In genomic region chr3:183818041-183818620, GRCh38 we compare ENCODE assay signal across 19 cellular contexts. TPM values are rescaled to one million over a fixed set of nuclear protein-coding genes. Genes with fewer than 3 reads are reported as not detected.
DNase-seq lines count a peak whose midpoint lies in the region; ATAC-seq, FAIRE-seq and TF ChIP-seq lines count a peak whose summit lies in the region.
"Had no signal": no experiment of that assay in that cellular context is flagged by ENCODE, and none has a peak within 500 bp of the region (broad histone marks: within the 10 kb centered on the region; RNA-seq: fewer than 3 reads in every experiment).

No MANE protein-coding gene starts in this region.

- H3K36me3 Mint-ChIP-seq in chondrocyte (ENCODE audit: low read depth): peaks cover 7% of the 10 kb centered on the region

- H2BK120ac ChIP-seq in neuronal stem cell (ENCODE audit: low read depth, low read length): no peak overlapping the region

- H3K18ac ChIP-seq in neuronal stem cell (ENCODE audit: low read length): peak overlapping the region; percentile 67

- H3K4me3 ChIP-seq in HepG2 (replicated peaks in 1 of 3; ENCODE audit: insufficient read depth in 1 of 3, low read depth in 2 of 3, low read length in 3 of 3) (no peak overlapping the region), right lobe of liver (no peak overlapping the region), neuronal stem cell (ENCODE audit: low read length in 2 of 2) (no peak overlapping the region)
- H3K4me3 ChIP-seq: BLaER1 treated with 17β-estradiol and CSF1 and Interleukin-3, amounts not matched to agents 10 nM and 100 nM; GM23338; K562; Peyer's patch; SJSA1 had no signal

- no peaks in the 10 kb centered on the region for H3K4me1 Mint-ChIP-seq in chondrocyte (ENCODE audit: low read depth)

- no peak overlapping the region for H4K91ac ChIP-seq in neuronal stem cell (ENCODE audit: low read depth, low read length, poor library complexity)

- H2AFZ ChIP-seq in HepG2 (ENCODE audit: low read length): no peak overlapping the region
- H2AFZ ChIP-seq in neuronal stem cell (ENCODE audit: low read length): no peak overlapping the region
- H2AFZ ChIP-seq: GM23338 had no signal

- H4K20me1 ChIP-seq in HepG2 (ENCODE audit: insufficient read depth, low read length): no peaks in the 10 kb centered on the region

- in situ Hi-C loops in HepG2 (cut with HindIII; ENCODE audit: extremely low pct_ligation_motif_present, low pct_unique_long_range_greater_than_20kb): no loop called here

- no peak overlapping the region for H4K8ac ChIP-seq in neuronal stem cell (ENCODE audit: low read depth, low read length)

- H2BK15ac ChIP-seq in neuronal stem cell (ENCODE audit: low read length): no peak overlapping the region

- no peak overlapping the region for H3K27ac Mint-ChIP-seq in chondrocyte (ENCODE audit: unreplicated experiment)
- H3K27ac Mint-ChIP-seq: CD8-positive, alpha-beta T cell; GM23338 had no signal

- H3K27me3 ChIP-seq in HepG2 (ENCODE audit: control insufficient read depth in 1 of 2, insufficient read depth in 2 of 2, low read length in 2 of 2) (no peaks in the 10 kb centered on the region), right lobe of liver (no peaks in the 10 kb centered on the region), neuronal stem cell (ENCODE audit: control insufficient read depth in 3 of 3, insufficient read depth in 3 of 3, low read depth in 1 of 3, low read length in 3 of 3) (no peaks in the 10 kb centered on the region)
- H3K27me3 ChIP-seq: Peyer's patch, SJSA1 had no signal

- TF ChIP-seq EP300 in HepG2 (IDR thresholded peaks at IDR 0.05; ENCODE audit: low read depth in 2 of 2, low read length in 2 of 2): no peak
- TF ChIP-seq EP300 in HepG2 (CRISPR knock-in tag; IDR thresholded peaks at IDR 0.05; ENCODE audit: borderline replicate concordance): no peak

- POLR2A ChIA-PET in HepG2 (lab: Yijun Ruan, JAX): no interaction called here

- no peak for TF ChIP-seq CTCF in HepG2 (CRISPR knock-in tag; IDR thresholded peaks at IDR 0.05)
- no peak for TF ChIP-seq CTCF in right lobe of liver (IDR thresholded peaks at IDR 0.05)
- TF ChIP-seq CTCF in chondrocyte (IDR thresholded peaks at IDR 0.05): no peak

- no peak for TF ChIP-seq POLR2A in HepG2 (IDR thresholded peaks at IDR 0.05; ENCODE audit: insufficient read depth in 1 of 2, low read depth in 2 of 2, low read length in 2 of 2)
- TF ChIP-seq POLR2A in right lobe of liver (IDR thresholded peaks at IDR 0.05): no peak

- CTCF ChIA-PET in HepG2 (lab: Yijun Ruan, JAX; ENCODE audit: low intra/inter-chr PET ratio, low total read pairs): no interaction called here

- TF ChIP-seq RAD21 in HepG2 (CRISPR knock-in tag; IDR thresholded peaks at IDR 0.05): no peak

- no peaks in the 10 kb centered on the region for H3K79me2 ChIP-seq in HepG2 (ENCODE audit: insufficient read depth, low read length)

- 93% methylated on average over 3 of the region's 14 CpGs for WGBS in HepG2 (ENCODE audit: low lambda C conversion rate)
- 80% methylated on average over 1 of the region's 14 CpGs for WGBS in right lobe of liver (ENCODE audit: insufficient coverage, low coverage, low lambda C conversion rate, missing lambda C conversion rate)
- WGBS in neuronal stem cell (ENCODE audit: extremely low coverage in 2 of 2, insufficient read length in 2 of 2, insufficient replicate concordance in 1 of 2), 2 donors: no CpG with 5 or more reads among the region's 14 CpGs

- DNase-seq in HepG2 (ENCODE audit: low spot score) (no peak), right lobe of liver (no peak), chondrocyte (ENCODE audit: low spot score) (peak; percentile 41), neuronal stem cell (ENCODE audit: low spot score) (no peak), amygdala (lab: John Stamatoyannopoulos, UW) (no peak)
- no peak for DNase-seq in stimulated activated CD4-positive, alpha-beta T cell treated with anti-CD3 and anti-CD28 coated beads, Interleukin-4, amount 100 ng/mL, for 1 hour
- DNase-seq in activated naive CD4-positive, alpha-beta T cell treated with anti-CD3 and anti-CD28 coated beads, Interleukin-2, amount 50 U/mL, for 16 hours: no peak
- DNase-seq: Calu3; CD8-positive, alpha-beta T cell; NCI-H1092 treated with DMSO at 0.1 percent for 48 hours; NCI-H1694; NK-92 treated with Interleukin-12 subunit alpha and Interleukin-12 subunit beta, amount 100 ng/mL, for 24 hours; Peyer's patch had no signal

- H3K9me3 ChIP-seq in HepG2 (ENCODE audit: low read length) (no peaks in the 10 kb centered on the region), right lobe of liver (no peaks in the 10 kb centered on the region), neuronal stem cell (replicated peaks in 1 of 2; ENCODE audit: control insufficient read depth in 2 of 2, insufficient read depth in 1 of 2, low read depth in 1 of 2, low read length in 2 of 2) (peaks cover 0 to 2% of the 10 kb centered on the region in 2 donors)
- H3K9me3 ChIP-seq: BLaER1 treated with 17β-estradiol and CSF1 and Interleukin-3, amounts not matched to agents 10 nM and 100 nM; Peyer's patch; SJSA1 had no signal

- H3K4ac ChIP-seq in neuronal stem cell (ENCODE audit: low read length): no peak overlapping the region

- H3K27me3 Mint-ChIP-seq in chondrocyte (ENCODE audit: low read depth): no peaks in the 10 kb centered on the region

- no peaks in the 10 kb centered on the region for H3K79me1 ChIP-seq in neuronal stem cell (ENCODE audit: low read depth, low read length)

- H3K4me3 Mint-ChIP-seq in chondrocyte (ENCODE audit: unreplicated experiment): no peak overlapping the region
- H3K4me3 Mint-ChIP-seq: CD8-positive, alpha-beta T cell; GM23338 had no signal

- no peak overlapping the region for H2AK5ac ChIP-seq in neuronal stem cell (ENCODE audit: low read depth, low read length)

- H3K14ac ChIP-seq in neuronal stem cell (ENCODE audit: low read length): no peak overlapping the region

- no peak overlapping the region for H3K27ac ChIP-seq in HepG2 (ENCODE audit: extremely low read length, insufficient read depth, low read length)
- no peak overlapping the region for H3K27ac ChIP-seq in right lobe of liver
- peak overlapping the region; percentile 21 for H3K27ac ChIP-seq in neuronal stem cell (replicated peaks; ENCODE audit: low read length)
- H3K27ac ChIP-seq: BLaER1 treated with 17β-estradiol and CSF1 and Interleukin-3, amounts not matched to agents 10 nM and 100 nM; Peyer's patch; SJSA1 had no signal

- BruUV-seq in HepG2 (replicated peaks; lab: Mats Ljungman, UMichigan): no TSS peak

- H3K4me2 ChIP-seq in HepG2 (ENCODE audit: low read depth, low read length) (no peak overlapping the region), neuronal stem cell (ENCODE audit: insufficient read depth, low read length, poor library complexity, severe bottlenecking) (no peak overlapping the region)
- H3K4me2 ChIP-seq: BLaER1 treated with 17β-estradiol and CSF1 and Interleukin-3, amounts not matched to agents 10 nM and 100 nM; GM23338 had no signal

- no peaks in the 10 kb centered on the region; the same call in 1 of the 2 replicates for H3K4me1 ChIP-seq in HepG2 (ENCODE audit: insufficient read depth, low read length)
- no peaks in the 10 kb centered on the region for H3K4me1 ChIP-seq in right lobe of liver
- peaks cover 0 to 5% of the 10 kb centered on the region in 2 donors for H3K4me1 ChIP-seq in neuronal stem cell (ENCODE audit: control insufficient read depth in 2 of 2, insufficient read depth in 1 of 2, low read depth in 1 of 2, low read length in 2 of 2)
- H3K4me1 ChIP-seq: Peyer's patch had no signal

- H3K9ac ChIP-seq in HepG2 (ENCODE audit: insufficient read depth, low read depth, low read length) (no peak overlapping the region), neuronal stem cell (ENCODE audit: low read depth, low read length, poor library complexity) (no peak overlapping the region)
- H3K9ac ChIP-seq: BLaER1 treated with 17β-estradiol and CSF1 and Interleukin-3, amounts not matched to agents 10 nM and 100 nM had no signal

- H2BK5ac ChIP-seq in neuronal stem cell (ENCODE audit: low read length): no peak overlapping the region

- H3K23ac ChIP-seq in neuronal stem cell (ENCODE audit: low read depth, low read length, poor library complexity): peak overlapping the region; percentile 37

- ATAC-seq in HepG2: peak; percentile 3; the same call in 2 of the 3 replicates
- ATAC-seq in right lobe of liver: no peak
- ATAC-seq: CD8-positive, alpha-beta T cell; GM23338; K562 had no signal

- FAIRE-seq in HepG2 (lab: Jason Lieb, UNC): no peak
- FAIRE-seq: GM12892, GM18507, K562 had no signal

- intact Hi-C loops in HepG2 (cut with micrococcal nuclease; ENCODE audit: unreplicated experiment): no loop called here
- intact Hi-C loops in right lobe of liver (cut with DNase I): no loop called here

- H3K9me3 Mint-ChIP-seq in chondrocyte (ENCODE audit: low read depth): no peaks in the 10 kb centered on the region
- H3K9me3 Mint-ChIP-seq: CD8-positive, alpha-beta T cell; GM23338 had no signal

- H3K36me3 ChIP-seq in HepG2 (replicated peaks in 1 of 2; ENCODE audit: control insufficient read depth in 1 of 2, insufficient read depth in 2 of 2, low read length in 2 of 2) (peaks cover 0 to 3% of the 10 kb centered on the region in 2 experiments; a peak in 3 of 5 replicates), right lobe of liver (no peaks in the 10 kb centered on the region), neuronal stem cell (replicated peaks in 1 of 2; ENCODE audit: control insufficient read depth in 2 of 2, insufficient read depth in 2 of 2, low read length in 2 of 2) (peaks cover 0 to 36% of the 10 kb centered on the region in 2 donors)
- H3K36me3 ChIP-seq: Peyer's patch had no signal

- H2BK12ac ChIP-seq in neuronal stem cell (ENCODE audit: low read length): no peak overlapping the region

RNA-seq across cellular contexts. Expression of gene MAP6D1, which starts 7.2 kb away (rescaled TPM):
- 0.62 TPM in 1 of 2 replicates, not detected in the other for total RNA-seq in HepG2 (2016; rRNA removed; fragmentation: Illumina TruSeq; extraction: Trizol)
- total RNA-seq in HepG2 (2016; cell fraction: cytosol; rRNA removed; fragmentation: Illumina TruSeq; extraction: Trizol; ENCODE audit: low read depth): not detected in 2 replicates
- 0.09 and 0.52 TPM in 2 replicates for total RNA-seq in HepG2 (2016; cell fraction: insoluble cytoplasmic fraction; rRNA removed; fragmentation: Illumina TruSeq; extraction: Trizol)
- 0.25 and 0.55 TPM in 2 replicates for total RNA-seq in HepG2 (2016; cell fraction: membrane; rRNA removed; fragmentation: Illumina TruSeq; extraction: Trizol)
- total RNA-seq in HepG2 (2016; cell fraction: nucleus; rRNA removed; fragmentation: Illumina TruSeq; extraction: Trizol): not detected in 2 replicates
- polyA plus RNA-seq in HepG2 (2011; rRNA removed): 0.12 and 0.34 TPM in 2 replicates
- 0.14 and 0.36 TPM in 2 replicates for polyA plus RNA-seq in HepG2 (2011; cell fraction: cytosol; rRNA removed)
- 1.2 and 1.3 TPM in 2 replicates for polyA plus RNA-seq in HepG2 (2011; cell fraction: nucleus; rRNA removed)
- polyA plus RNA-seq in HepG2 (2012): not detected in 2 replicates
- polyA plus RNA-seq in HepG2 (2016; cell fraction: cytosol; fragmentation: Illumina TruSeq; extraction: Trizol; ENCODE audit: low read depth): 0.17 and 0.31 TPM in 2 replicates
- 0.41 and 0.70 TPM in 2 replicates for polyA plus RNA-seq in HepG2 (2016; cell fraction: insoluble cytoplasmic fraction; fragmentation: Illumina TruSeq; extraction: Trizol; ENCODE audit: low read depth)
- 0.14 TPM in 1 of 2 replicates, not detected in the other for polyA plus RNA-seq in HepG2 (2016; cell fraction: membrane; fragmentation: Illumina TruSeq; extraction: Trizol; ENCODE audit: low read depth)
- polyA plus RNA-seq in HepG2 (2016; cell fraction: nucleus; fragmentation: Illumina TruSeq; extraction: Trizol; ENCODE audit: insufficient read depth, low read depth): 2.8 and 3.0 TPM in 2 replicates
- 0.35 TPM in 1 of 2 replicates, not detected in the other for polyA minus RNA-seq in HepG2 (2011; rRNA and poly(A)+ RNA removed; ENCODE audit: low replicate concordance)
- not detected in 2 replicates for polyA minus RNA-seq in HepG2 (2011; cell fraction: cytosol; rRNA and poly(A)+ RNA removed)
- polyA minus RNA-seq in HepG2 (2011; cell fraction: nucleus; rRNA and poly(A)+ RNA removed): 2.7 TPM in 1 of 2 replicates, not detected in the other
- under 1 TPM; 0.22 to 0.61 (median 0.37) TPM for total RNA-seq in right lobe of liver
- total RNA-seq in chondrocyte: 3.9 to 8.3 TPM (median 7.9 TPM) in 3 replicates
- polyA plus RNA-seq in neuronal stem cell (2013, experiment 1 of 2): 5.5 TPM
- 4.8 TPM for polyA plus RNA-seq in neuronal stem cell (2013, experiment 2 of 2)
